ENCODE assay signal across 16 cellular contexts in the genomic region with DNA sequence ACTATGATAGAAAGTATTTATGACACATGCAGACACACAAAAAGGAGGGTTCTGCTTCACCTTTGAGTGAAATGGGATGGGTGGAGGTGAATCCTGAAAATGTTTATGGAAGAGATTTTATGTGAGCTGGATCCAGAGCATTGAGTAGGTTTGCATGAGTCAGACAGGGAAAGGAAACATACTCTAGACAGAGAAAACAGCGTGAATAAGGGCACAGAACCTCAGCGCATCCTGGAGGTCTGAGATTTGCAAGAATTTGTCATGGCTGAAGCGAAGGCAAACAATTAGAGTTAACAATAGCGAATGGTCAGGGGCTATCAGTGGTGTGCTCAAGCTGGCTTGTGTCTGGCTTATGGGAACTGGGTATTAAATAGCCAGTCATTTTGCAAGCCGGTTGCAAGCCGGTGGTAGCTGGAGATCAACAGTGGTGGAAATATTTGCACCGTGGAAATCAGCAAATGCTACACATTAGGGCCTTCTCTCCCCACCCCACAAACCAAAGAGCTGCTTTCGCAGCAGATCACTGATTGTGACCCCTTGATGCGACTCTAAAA. TPM values are rescaled to one million over a fixed set of nuclear protein-coding genes. Genes with fewer than 3 reads are reported as not detected.
DNase-seq lines count a peak whose midpoint lies in the region; ATAC-seq and TF ChIP-seq lines count a peak whose summit lies in the region.
"Had no signal": no experiment of that assay in that cellular context is flagged by ENCODE, and none has a peak within 500 bp of the region (broad histone marks: within the 10 kb centered on the region; RNA-seq: fewer than 3 reads in every experiment).

No MANE protein-coding gene starts in this region.

- H3K4me1 Mint-ChIP-seq in type B pancreatic cell (ENCODE audit: unreplicated experiment), result peaks cover 42% of the 10 kb centered on the region

- DNase-seq in glomerular endothelial cell (ENCODE audit: extremely low read depth, low read depth, low spot score), result peak; percentile 60
- no peak for DNase-seq in SJCRH30
- no peak for DNase-seq in activated effector memory CD4-positive, alpha-beta T cell treated with anti-CD3 and anti-CD28 coated beads, Interleukin-2, amount 50 U/mL, for 16 hours
- DNase-seq in type B pancreatic cell (ENCODE audit: extremely low spot score, unreplicated experiment), result no peak
- no peak for DNase-seq in NCI-H510A (lab: John Stamatoyannopoulos, UW)
- DNase-seq: 8988T, COR-L47, kidney glomerular epithelial cell, NCI-H226, spleen, upper lobe of right lung had no signal

- H3K27ac Mint-ChIP-seq in type B pancreatic cell, result no peak overlapping the region

- peaks cover 6% of the 10 kb centered on the region for H3K36me3 Mint-ChIP-seq in type B pancreatic cell

- peak overlapping the region; percentile 73 for H3K4me2 ChIP-seq in BLaER1

- H3K9me3 Mint-ChIP-seq in type B pancreatic cell, result no peaks in the 10 kb centered on the region
- H3K9me3 Mint-ChIP-seq: nephron had no signal

- peak overlapping the region; percentile 56; the same call in 1 of the 2 replicates for H3K27ac ChIP-seq in BLaER1
- H3K27ac ChIP-seq in HUES64 (ENCODE audit: low read depth, low read length), result peak overlapping the region; percentile 78
- no peak overlapping the region for H3K27ac ChIP-seq in SJCRH30
- H3K27ac ChIP-seq: RWPE1, upper lobe of right lung had no signal

- H3K9ac ChIP-seq in BLaER1 (peak overlapping the region; percentile 40; the same call in 1 of the 2 replicates), HUES64 (ENCODE audit: low read depth, low read length) (peak overlapping the region; percentile 16; the same call in 1 of the 2 replicates)

- no peak for TF ChIP-seq CTCF in type B pancreatic cell (conservative IDR thresholded peaks at IDR 0.05)

- H3K27me3 ChIP-seq in BLaER1 (no peaks in the 10 kb centered on the region), HUES64 (ENCODE audit: insufficient read depth, low read length) (no peaks in the 10 kb centered on the region), SJCRH30 (no peaks in the 10 kb centered on the region)
- H3K27me3 ChIP-seq: spleen, upper lobe of right lung had no signal

- 76% methylated on average over 9 of the region's 9 CpGs for WGBS in HUES64

- H3K9me3 ChIP-seq in BLaER1 (peaks cover 3% of the 10 kb centered on the region; the same call in 1 of the 2 replicates), HUES64 (ENCODE audit: insufficient read depth, low read depth, low read length) (no peaks in the 10 kb centered on the region), SJCRH30 (replicated peaks) (no peaks in the 10 kb centered on the region)
- H3K9me3 ChIP-seq: spleen, upper lobe of right lung had no signal

- no peak overlapping the region for H3K4me3 Mint-ChIP-seq in type B pancreatic cell
- H3K4me3 Mint-ChIP-seq: nephron had no signal

- H3K4me3 ChIP-seq in BLaER1, result no peak overlapping the region
- no peak overlapping the region for H3K4me3 ChIP-seq in HUES64 (ENCODE audit: low read length)
- H3K4me3 ChIP-seq in SJCRH30, result no peak overlapping the region
- H3K4me3 ChIP-seq: spleen, upper lobe of right lung had no signal

- H3K27me3 Mint-ChIP-seq in type B pancreatic cell, result no peaks in the 10 kb centered on the region

- no peaks in the 10 kb centered on the region for H4K20me1 ChIP-seq in BLaER1

- peak; percentile 19 for ATAC-seq in GM21529 (IDR thresholded peaks at IDR 0.05; ENCODE audit: unreplicated experiment)
- ATAC-seq: upper lobe of right lung had no signal

- no peaks in the 10 kb centered on the region for H3K36me3 ChIP-seq in BLaER1
- H3K36me3 ChIP-seq in HUES64 (ENCODE audit: insufficient read depth, low read length), result no peaks in the 10 kb centered on the region
- no peaks in the 10 kb centered on the region for H3K36me3 ChIP-seq in SJCRH30
- H3K36me3 ChIP-seq: spleen, upper lobe of right lung had no signal

- H3K4me1 ChIP-seq in BLaER1 (peaks cover 63% of the 10 kb centered on the region), HUES64 (ENCODE audit: insufficient read depth, low read length) (peaks cover 62% of the 10 kb centered on the region), SJCRH30 (no peaks in the 10 kb centered on the region)
- H3K4me1 ChIP-seq: upper lobe of right lung had no signal

RNA-seq across cellular contexts. Expression of a gene that starts 36.4 kb away (rescaled TPM):
- polyA plus RNA-seq in HUES64 (2013, experiment 1 of 2), result 16.8 TPM
- 16.6 TPM for polyA plus RNA-seq in HUES64 (2013, experiment 2 of 2)
- total RNA-seq in glomerular endothelial cell (4.7 and 8.8 TPM in 2 replicates), type B pancreatic cell (ENCODE audit: low replicate concordance) (11.9 and 28.8 TPM in 2 replicates)
- 0.30 and 0.55 TPM in 2 replicates for total RNA-seq in SJCRH30 (2014; rRNA removed; shearing (Covaris generic))
